Comparison of ENCODE assay signal across 11 cellular contexts in the genomic region with DNA sequence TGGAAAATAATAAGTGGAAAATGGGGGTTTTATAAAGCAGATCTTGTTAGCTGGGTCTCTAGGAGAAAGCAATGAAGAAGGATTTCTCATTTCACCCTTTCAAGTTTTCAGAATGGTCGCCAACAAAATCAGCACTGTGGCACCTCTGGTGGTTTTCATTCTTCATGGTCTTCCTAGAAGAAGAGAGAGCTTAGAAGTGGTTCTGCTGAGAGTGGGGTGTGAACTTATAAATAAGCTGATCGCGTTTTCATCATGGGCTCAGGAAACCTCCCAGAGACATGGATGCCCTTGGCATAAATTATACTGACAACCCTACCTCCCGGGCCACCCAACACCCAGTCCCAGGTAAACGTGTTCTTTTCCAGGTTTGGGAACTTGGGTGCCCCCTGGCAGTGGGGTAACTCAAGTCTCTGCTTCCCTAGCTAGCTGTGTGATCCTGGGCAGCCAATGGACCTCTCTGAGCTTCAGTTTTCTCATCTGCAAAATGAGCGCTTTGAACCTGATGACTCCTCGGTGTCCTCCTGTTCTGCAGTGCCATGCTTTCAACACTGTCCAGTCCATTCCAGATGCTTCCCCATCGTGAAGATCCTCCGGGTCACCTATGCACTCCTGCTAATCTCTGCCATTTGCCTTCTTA.
DNase-seq lines count a peak whose midpoint lies in the region; ATAC-seq and TF ChIP-seq lines count a peak whose summit lies in the region.
"Had no signal": no experiment of that assay in that cellular context is flagged by ENCODE, and none has a peak within 500 bp of the region (broad histone marks: within the 10 kb centered on the region; RNA-seq: fewer than 3 reads in every experiment).

No MANE protein-coding gene starts in this region.

- CTCF ChIA-PET in activated CD8-positive, alpha-beta T cell treated with anti-CD3 and anti-CD28 coated beads for 36 hours (lab: Charles Lee) = interaction anchor here (0.9 to 5.1 kb wide), 14 partner anchors 12 to 122 kb away, joined by 3 to 33 read pairs (median 5); no protein-coding TSS in a partner anchor

- no peak for TF ChIP-seq CTCF in right atrium auricular region (IDR thresholded peaks at IDR 0.05)
- peak; percentile 11 for TF ChIP-seq CTCF in activated CD8-positive, alpha-beta T cell treated with anti-CD3 and anti-CD28 coated beads for 36 hours (IDR thresholded peaks at IDR 0.05)
- TF ChIP-seq CTCF in thoracic aorta (IDR thresholded peaks at IDR 0.05) = no peak
- no peak for TF ChIP-seq CTCF in tibial nerve (IDR thresholded peaks at IDR 0.05)

- ATAC-seq in Right ventricle myocardium inferior (no peak), thoracic aorta (ENCODE audit: insufficient number of reproducible peaks, low FRiP score, low read depth) (no peak), GM21360 (IDR thresholded peaks at IDR 0.05; ENCODE audit: unreplicated experiment) (no peak)
- peak; percentile 67 for ATAC-seq in activated CD8-positive, alpha-beta T cell treated with anti-CD3 and anti-CD28 coated beads for 36 hours

- 59 to 64% methylated on average over 9 of the region's 9 CpGs for WGBS in tibial nerve, 2 donors

- no peaks in the 10 kb centered on the region for H3K9me3 ChIP-seq in right atrium auricular region
- H3K9me3 ChIP-seq in iPS-20b (ENCODE audit: insufficient read depth, low read depth, low read length) = no peaks in the 10 kb centered on the region
- no peaks in the 10 kb centered on the region for H3K9me3 ChIP-seq in thoracic aorta
- no peaks in the 10 kb centered on the region for H3K9me3 ChIP-seq in tibial nerve

- H3K4me1 Mint-ChIP-seq in activated CD8-positive, alpha-beta T cell treated with anti-CD3 and anti-CD28 coated beads for 36 hours (ENCODE audit: low read depth) = peaks cover 26% of the 10 kb centered on the region

- no peaks in the 10 kb centered on the region for H3K36me3 Mint-ChIP-seq in activated CD8-positive, alpha-beta T cell treated with anti-CD3 and anti-CD28 coated beads for 36 hours (ENCODE audit: low read depth)

- no peaks in the 10 kb centered on the region for H3K36me3 ChIP-seq in right atrium auricular region
- no peaks in the 10 kb centered on the region for H3K36me3 ChIP-seq in iPS-20b (ENCODE audit: insufficient read depth, low read depth, low read length)
- H3K36me3 ChIP-seq in thoracic aorta = no peaks in the 10 kb centered on the region
- H3K36me3 ChIP-seq in tibial nerve = no peaks in the 10 kb centered on the region

- POLR2A ChIA-PET in activated CD8-positive, alpha-beta T cell treated with anti-CD3 and anti-CD28 coated beads for 36 hours (lab: Charles Lee) = interaction anchor here (1.1 to 2.3 kb wide), 4 partner anchors 15 to 74 kb away, joined by 4 to 17 read pairs (median 8); no protein-coding TSS in a partner anchor

- TF ChIP-seq EP300 in tibial nerve (IDR thresholded peaks at IDR 0.05) = no peak

- H3K27me3 ChIP-seq in right atrium auricular region = no peaks in the 10 kb centered on the region
- H3K27me3 ChIP-seq in iPS-20b (ENCODE audit: insufficient read depth, low read length) = peaks cover 70% of the 10 kb centered on the region
- H3K27me3 ChIP-seq in thoracic aorta (replicated peaks; ENCODE audit: insufficient read depth) = no peaks in the 10 kb centered on the region
- H3K27me3 ChIP-seq in tibial nerve = peaks cover 0 to 53% of the 10 kb centered on the region in 2 donors

- H3K4me3 Mint-ChIP-seq in activated CD8-positive, alpha-beta T cell treated with anti-CD3 and anti-CD28 coated beads for 36 hours = peak overlapping the region; percentile 74

- H3K27ac Mint-ChIP-seq in activated CD8-positive, alpha-beta T cell treated with anti-CD3 and anti-CD28 coated beads for 36 hours = peak overlapping the region; percentile 84

- DNase-seq in right atrium auricular region (ENCODE audit: low spot score) = no peak
- no peak for DNase-seq in Right ventricle myocardium inferior (ENCODE audit: missing footprints)
- DNase-seq in activated CD8-positive, alpha-beta T cell treated with anti-CD3 and anti-CD28 coated beads for 36 hours = peak; percentile 62
- DNase-seq in thoracic aorta (ENCODE audit: low spot score) = no peak
- no peak for DNase-seq in amygdala (lab: John Stamatoyannopoulos, UW)
- no peak for DNase-seq in tibial nerve (ENCODE audit: low spot score in 2 of 2)
- DNase-seq: dermis blood vessel endothelial cell had no signal

- H3K27ac ChIP-seq in right atrium auricular region (no peak overlapping the region), iPS-20b (ENCODE audit: low read length) (no peak overlapping the region), thoracic aorta (no peak overlapping the region), tibial nerve (no peak overlapping the region)
- H3K27ac ChIP-seq: HL-60, VCaP had no signal

- H3K9me3 Mint-ChIP-seq in activated CD8-positive, alpha-beta T cell treated with anti-CD3 and anti-CD28 coated beads for 36 hours = no peaks in the 10 kb centered on the region

- H3K4me3 ChIP-seq in right atrium auricular region = peak overlapping the region; percentile 42 to 51
- peak overlapping the region; percentile 76 for H3K4me3 ChIP-seq in iPS-20b (ENCODE audit: low read length)
- H3K4me3 ChIP-seq in thoracic aorta = peak overlapping the region; percentile 41
- peak overlapping the region in 1 of 4 donors; percentile 23 for H3K4me3 ChIP-seq in tibial nerve

- TF ChIP-seq POLR2A in tibial nerve (IDR thresholded peaks at IDR 0.05) = no peak

- intact Hi-C loops in Right ventricle myocardium inferior (cut with DNase I) = loop anchor here (5.0 kb wide), 1 partner anchor 120 kb away; no protein-coding TSS in a partner anchor
- intact Hi-C loops in activated CD8-positive, alpha-beta T cell treated with anti-CD3 and anti-CD28 coated beads for 36 hours (cut with micrococcal nuclease) = loop anchor here (1.0 to 5.0 kb wide), 3 partner anchors 23 to 95 kb away; no protein-coding TSS in a partner anchor

- H3K9ac ChIP-seq in iPS-20b (ENCODE audit: low read depth, low read length) = no peak overlapping the region; the same call in 1 of the 2 replicates

- H3K4me1 ChIP-seq in right atrium auricular region (peaks cover 0 to 11% of the 10 kb centered on the region in 2 donors), iPS-20b (ENCODE audit: insufficient read depth, low read length) (no peaks in the 10 kb centered on the region), thoracic aorta (ENCODE audit: control insufficient read depth in 1 of 2, low read depth in 2 of 2) (no peaks in the 10 kb centered on the region), tibial nerve (peaks cover 0 to 11% (median 0%) of the 10 kb centered on the region in 4 donors)

- H3K27me3 Mint-ChIP-seq in activated CD8-positive, alpha-beta T cell treated with anti-CD3 and anti-CD28 coated beads for 36 hours = peaks cover 57% of the 10 kb centered on the region
